In the genomic region with DNA sequence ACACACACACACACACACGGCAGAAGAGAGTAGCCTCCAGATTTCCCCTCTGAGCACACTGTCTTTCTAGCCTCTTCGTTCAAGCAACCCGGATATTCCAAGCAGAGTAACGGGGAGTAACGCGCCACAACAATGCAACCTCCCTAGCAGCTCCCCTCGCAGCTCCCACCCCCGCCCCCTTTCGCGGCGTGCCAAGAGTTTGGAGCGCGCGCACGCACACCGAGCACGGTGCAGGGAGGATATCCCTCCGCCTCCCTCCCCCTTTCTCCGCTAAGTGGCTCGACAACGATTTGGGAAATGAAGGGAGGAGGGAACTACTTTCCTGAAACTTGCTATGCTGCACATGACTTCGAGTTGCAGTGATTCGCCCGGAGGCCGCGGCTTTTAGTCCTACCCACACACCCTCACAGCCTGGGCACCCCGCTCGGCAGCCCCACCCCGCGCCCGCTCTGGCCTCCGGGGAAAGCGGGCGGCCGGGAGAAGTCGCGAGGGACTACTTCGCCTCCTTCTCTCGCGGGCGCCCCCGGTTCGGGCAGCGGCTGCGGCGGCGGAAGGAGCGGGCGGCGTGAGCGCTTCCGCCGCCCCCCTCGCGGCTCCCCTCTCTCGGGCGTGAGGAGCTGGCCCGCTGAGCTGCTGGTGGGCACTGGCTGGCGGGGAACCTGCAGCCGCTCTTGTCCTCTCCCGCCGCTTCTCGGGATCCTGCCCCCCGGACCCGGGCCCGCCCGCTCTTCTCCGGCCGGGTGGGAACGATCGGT, we compare ENCODE assay signal across 8 cellular contexts. TPM values are rescaled to one million over a fixed set of nuclear protein-coding genes. Genes with fewer than 3 reads are reported as not detected.
DNase-seq lines count a peak whose midpoint lies in the region; ATAC-seq, FAIRE-seq and TF ChIP-seq lines count a peak whose summit lies in the region.

No MANE protein-coding gene starts in this region.

- no peaks in the 10 kb centered on the region for H3K9me3 Mint-ChIP-seq in chondrocyte (ENCODE audit: low read depth)

- no peaks in the 10 kb centered on the region for H3K27me3 Mint-ChIP-seq in chondrocyte (ENCODE audit: low read depth)

- H3K4me3 ChIP-seq in kidney (ENCODE audit: low read length in 2 of 2) = peak overlapping the region; percentile 78 to 92

- no peak for FAIRE-seq in kidney (lab: Jason Lieb, UNC)

- H3K4me1 Mint-ChIP-seq in chondrocyte (ENCODE audit: low read depth) = peaks cover 34% of the 10 kb centered on the region

- H3K9me3 ChIP-seq in kidney (ENCODE audit: control insufficient read depth in 1 of 2, low read length in 2 of 2) = no peaks in the 10 kb centered on the region

- H3K27ac Mint-ChIP-seq in chondrocyte (ENCODE audit: unreplicated experiment) = peak overlapping the region; percentile 94

- ATAC-seq in GM18861 (IDR thresholded peaks at IDR 0.05; ENCODE audit: unreplicated experiment) (peak; percentile 33), HG03139 (IDR thresholded peaks at IDR 0.05; ENCODE audit: unreplicated experiment) (peak; percentile 33)

- H3K4me3 Mint-ChIP-seq in chondrocyte (ENCODE audit: unreplicated experiment) = peak overlapping the region; percentile 79

- peak overlapping the region; percentile 96 for H3K27ac ChIP-seq in kidney (ENCODE audit: low read depth in 2 of 2, low read length in 2 of 2)

- H3K36me3 ChIP-seq in kidney (ENCODE audit: control insufficient read depth in 1 of 2, insufficient read depth in 2 of 2, low read length in 2 of 2) = no peaks in the 10 kb centered on the region

- peak overlapping the region in 1 of 2 donors; percentile 66 for H3K9ac ChIP-seq in kidney (ENCODE audit: low read length in 2 of 2)

- TF ChIP-seq CTCF in chondrocyte (IDR thresholded peaks at IDR 0.05) (peak; percentile 47), kidney (IDR thresholded peaks at IDR 0.05; ENCODE audit: borderline replicate concordance, extremely low read depth, insufficient read depth) (no peak)

- H3K4me1 ChIP-seq in kidney (ENCODE audit: control insufficient read depth in 1 of 2, insufficient read depth in 1 of 2, low read depth in 1 of 2, low read length in 2 of 2) = peaks cover 2 to 4% of the 10 kb centered on the region in 2 donors

- no peaks in the 10 kb centered on the region for H3K36me3 Mint-ChIP-seq in chondrocyte (ENCODE audit: low read depth)

- DNase-seq in A172 (ENCODE audit: low spot score) (peak; percentile 85), NCI-H460 (ENCODE audit: extremely low read depth, low read depth) (peak; percentile 92), chondrocyte (ENCODE audit: low spot score) (peak; percentile 94), kidney (peak; percentile 96)
- DNase-seq in activated CD4-positive, alpha-beta T cell treated with anti-CD3 and anti-CD28 coated beads for 1 hour = peak; percentile 27
- peak; percentile 56 to 63 for DNase-seq in stimulated activated CD4-positive, alpha-beta T cell treated with anti-CD3 and anti-CD28 coated beads, Interleukin-12 subunit alpha, Interleukin-12 subunit beta, amount 100 ng/mL, for 24 hours (ENCODE audit: low read depth in 2 of 2)

- intact Hi-C loops in kidney (cut with DNase I) = no loop called here

RNA-seq across cellular contexts. Expression of a gene that starts 0.7 kb away (rescaled TPM):
- total RNA-seq in A172 (2014; rRNA removed; shearing (Covaris generic)) = 9.1 and 11.3 TPM in 2 replicates
- 25.6 and 25.9 TPM in 2 replicates for total RNA-seq in NCI-H460 (2014; rRNA removed; shearing (Covaris generic))
- 7.6 and 13.0 TPM in 2 replicates for polyA plus RNA-seq in NCI-H460 (2014; cell fraction: nucleus; rRNA removed)
- 26.7 to 29.8 TPM (median 26.8 TPM) in 3 replicates for total RNA-seq in chondrocyte
- 36.2 TPM for total RNA-seq in kidney
- 4.6 TPM for polyA plus RNA-seq in kidney (ENCODE audit: insufficient read depth, low read depth, low replicate concordance)

Comparison
In these comparisons a context has a peak if more than half of its experiments do, and no peak if none do; other contexts are left out.
1. Peak in every context shown above with its lines: DNase-seq, ATAC-seq, H3K4me3 ChIP-seq and H3K27ac ChIP-seq.
2. DNase-seq: peak in every context shown above with its lines; median percentile 96 in kidney; 94 in chondrocyte; 92 in NCI-H460; 85 in A172; 60 in stimulated activated CD4-positive, alpha-beta T cell treated with anti-CD3 and anti-CD28 coated beads, Interleukin-12 subunit alpha, Interleukin-12 subunit beta, amount 100 ng/mL, for 24 hours; 27 in activated CD4-positive, alpha-beta T cell treated with anti-CD3 and anti-CD28 coated beads for 1 hour.